14 cellular contexts compared by ENCODE assay signal in genomic region chr3:189222927-189223706, GRCh38.
"Had no signal": no experiment of that assay in that cellular context is flagged by ENCODE, and none has a peak within 500 bp of the region (broad histone marks: within the 10 kb centered on the region; RNA-seq: fewer than 3 reads in every experiment).

No MANE protein-coding gene starts in this region.

- DNase-seq: activated CD4-positive, alpha-beta T cell treated with anti-CD3 and anti-CD28 coated beads, Interleukin-2, amount 50 U/mL, for 4 hours; activated effector memory CD4-positive, alpha-beta T cell treated with anti-CD3 and anti-CD28 coated beads, Interleukin-2, amount 50 U/mL, for 16 hours; activated T-cell treated with anti-CD3 and anti-CD28 coated beads, Interleukin-2, amount 50 U/mL, for 24 hours; amygdala; brain microvascular endothelial cell; cerebellar nuclear complex; erythroblast; foreskin fibroblast; head of caudate nucleus; islet precursor cell; mesendoderm had no signal

- H3K27me3 Mint-ChIP-seq: activated T-cell treated with anti-CD3 and anti-CD28 coated beads, Interleukin-2, amount 50 U/mL, for 24 hours; dendritic cell treated with granulocyte-macrophage colony-stimulating factor and Interleukin-4, amounts not matched to agents 40 ng/mL and 50 ng/mL, for 4 days had no signal

- H3K4me3 Mint-ChIP-seq: activated T-cell treated with anti-CD3 and anti-CD28 coated beads, Interleukin-2, amount 50 U/mL, for 24 hours; dendritic cell treated with granulocyte-macrophage colony-stimulating factor and Interleukin-4, amounts not matched to agents 40 ng/mL and 50 ng/mL, for 4 days; T-helper 2 cell treated with Interferon-gamma antibody and Interleukin-4, amounts not matched to agents 5 μg/mL and 100 μg/mL, for 36 hours had no signal

- H3K27ac Mint-ChIP-seq: activated naive CD4-positive, alpha-beta T cell treated with anti-CD3 and anti-CD28 coated beads, Interleukin-2, amount 50 U/mL, for 72 hours; activated T-cell treated with anti-CD3 and anti-CD28 coated beads, Interleukin-2, amount 50 U/mL, for 24 hours; dendritic cell treated with granulocyte-macrophage colony-stimulating factor and Interleukin-4, amounts not matched to agents 40 ng/mL and 50 ng/mL, for 4 days; T-helper 2 cell treated with Interferon-gamma antibody and Interleukin-4, amounts not matched to agents 5 μg/mL and 100 μg/mL, for 36 hours had no signal

- H3K9me3 Mint-ChIP-seq: activated naive CD4-positive, alpha-beta T cell treated with anti-CD3 and anti-CD28 coated beads, Interleukin-2, amount 50 U/mL, for 72 hours; activated T-cell treated with anti-CD3 and anti-CD28 coated beads, Interleukin-2, amount 50 U/mL, for 24 hours; dendritic cell treated with granulocyte-macrophage colony-stimulating factor and Interleukin-4, amounts not matched to agents 40 ng/mL and 50 ng/mL, for 4 days; T-helper 2 cell treated with Interferon-gamma antibody and Interleukin-4, amounts not matched to agents 5 μg/mL and 100 μg/mL, for 36 hours had no signal

- ATAC-seq: activated naive CD4-positive, alpha-beta T cell treated with anti-CD3 and anti-CD28 coated beads, Interleukin-2, amount 50 U/mL, for 72 hours had no signal

- H3K36me3 Mint-ChIP-seq: activated naive CD4-positive, alpha-beta T cell treated with anti-CD3 and anti-CD28 coated beads, Interleukin-2, amount 50 U/mL, for 72 hours had no signal
